ENCODE assay signal across 10 cellular contexts in genomic region chr14:101083564-101084435, GRCh38.
DNase-seq lines count a peak whose midpoint lies in the region; ATAC-seq lines count a peak whose summit lies in the region.
"Had no signal": no experiment of that assay in that cellular context is flagged by ENCODE, and none has a peak within 500 bp of the region (broad histone marks: within the 10 kb centered on the region; RNA-seq: fewer than 3 reads in every experiment).

No MANE protein-coding gene starts in this region.

- ATAC-seq in esophagus mucosa: peak; percentile 59

- DNase-seq in NCI-H748 (lab: John Stamatoyannopoulos, UW; ENCODE audit: unreplicated experiment) (peak; percentile 29), NCI-H748 treated with DMSO at 0.1 percent for 48 hours (lab: John Stamatoyannopoulos, UW) (no peak), NCI-H460 (ENCODE audit: extremely low read depth, low read depth) (peak; percentile 44), NCI-H345 treated with DMSO at 0.1 percent for 48 hours (lab: John Stamatoyannopoulos, UW; ENCODE audit: unreplicated experiment) (no peak), dermis blood vessel endothelial cell (no peak), T1000 (lab: John Stamatoyannopoulos, UW) (no peak)
- DNase-seq in stimulated activated CD8-positive, alpha-beta memory T cell treated with anti-CD3 and anti-CD28 coated beads, Interleukin-4, amount 100 ng/mL, for 48 hours: peak; percentile 23
- DNase-seq: MM.1S, SIG-M5 had no signal

Comparison
In these comparisons a context has a peak if more than half of its experiments do, and no peak if none do; other contexts are left out.
1. DNase-seq: peak in NCI-H748 (single experiment), NCI-H460 (single experiment) and stimulated activated CD8-positive, alpha-beta memory T cell treated with anti-CD3 and anti-CD28 coated beads, Interleukin-4, amount 100 ng/mL, for 48 hours (single experiment); none in NCI-H748 treated with DMSO at 0.1 percent for 48 hours (single experiment), NCI-H345 treated with DMSO at 0.1 percent for 48 hours (single experiment), dermis blood vessel endothelial cell (single experiment) and T1000 (single experiment).